In genomic region chr14:71209888-71210287, GRCh38 we compare ENCODE assay signal across 19 cellular contexts.
DNase-seq lines count a peak whose midpoint lies in the region; ATAC-seq, FAIRE-seq and TF ChIP-seq lines count a peak whose summit lies in the region.
"Had no signal": no experiment of that assay in that cellular context is flagged by ENCODE, and none has a peak within 500 bp of the region (broad histone marks: within the 10 kb centered on the region; RNA-seq: fewer than 3 reads in every experiment).

No MANE protein-coding gene starts in this region.

- H3K9me3 Mint-ChIP-seq in GM23338: peaks cover 4% of the 10 kb centered on the region; the same call in 2 of the 3 replicates

- no peaks in the 10 kb centered on the region for H3K4me1 ChIP-seq in GM23338 (ENCODE audit: insufficient read depth)

- no peaks in the 10 kb centered on the region for H3K79me2 ChIP-seq in GM23338 (replicated peaks; ENCODE audit: insufficient read depth)

- H3K27ac Mint-ChIP-seq in GM23338: no peak overlapping the region

- H3K36me3 Mint-ChIP-seq in GM23338 (ENCODE audit: low read depth): no peaks in the 10 kb centered on the region; the same call in 2 of the 3 replicates

- H3K36me3 ChIP-seq in GM23338 (ENCODE audit: insufficient read depth): no peaks in the 10 kb centered on the region

- no peak overlapping the region for H3K4me3 Mint-ChIP-seq in GM23338

- no peaks in the 10 kb centered on the region for H4K20me1 ChIP-seq in GM23338 (replicated peaks; ENCODE audit: insufficient read depth)

- no peaks in the 10 kb centered on the region for H3K27me3 ChIP-seq in GM23338 (ENCODE audit: insufficient read depth)

- no peak for FAIRE-seq in RCC 7860 (lab: Jason Lieb, UNC)
- FAIRE-seq: GM12878, H1 had no signal

- H3F3A ChIP-seq in GM23338 (replicated peaks; ENCODE audit: low read depth): no peaks in the 10 kb centered on the region

- no peak overlapping the region for H3K4me2 ChIP-seq in GM23338

- H3K27ac ChIP-seq in GM23338 (ENCODE audit: low read depth) (no peak overlapping the region), substantia nigra (ENCODE audit: low read depth, low read length, poor library complexity, severe bottlenecking) (peak overlapping the region; percentile 3)

- no peak for TF ChIP-seq CTCF in GM23338 (conservative IDR thresholded peaks at IDR 0.05; ENCODE audit: low read depth in 2 of 2)

- peak overlapping the region; percentile 56; the same call in 1 of the 2 replicates for H2AFZ ChIP-seq in GM23338

- ATAC-seq in GM23338 (no peak), GM18867 (IDR thresholded peaks at IDR 0.05; ENCODE audit: unreplicated experiment) (no peak)
- ATAC-seq: GM12878 had no signal

- H3K9me2 ChIP-seq in GM23338 (ENCODE audit: insufficient read depth): no peaks in the 10 kb centered on the region

- DNase-seq in AG20443 (ENCODE audit: low spot score): peak; percentile 36
- DNase-seq in GM23338 (ENCODE audit: low spot score): no peak
- peak; percentile 27 for DNase-seq in epidermal melanocyte (ENCODE audit: insufficient read length, low spot score)
- DNase-seq in substantia nigra (lab: John Stamatoyannopoulos, UW): no peak
- DNase-seq in NCI-H1417 (lab: John Stamatoyannopoulos, UW): no peak
- no peak for DNase-seq in RCC 7860 (ENCODE audit: low spot score)
- DNase-seq: AML-193; COR-L47; DMS153; GF-D8; MM.1S; NCI-H1092 treated with DMSO at 0.1 percent for 48 hours; NCI-H1694; NCI-H510A; NCI-H748 treated with DMSO at 0.1 percent for 48 hours; NK-92 treated with Interleukin-12 subunit alpha and Interleukin-12 subunit beta, amount 100 ng/mL, for 24 hours had no signal

- H3K4me3 ChIP-seq in GM23338: no peak overlapping the region
- H3K4me3 ChIP-seq: GM12878 had no signal

- peaks cover 4% of the 10 kb centered on the region for H3K4me1 Mint-ChIP-seq in GM23338

- H3K27me3 Mint-ChIP-seq in GM23338 (ENCODE audit: insufficient read depth, low read depth, poor library complexity): peaks cover 4% of the 10 kb centered on the region

TF ChIP-seq in GM23338, 12 proteins besides CTCF, POLR2A, EP300 and RAD21:
- TF ChIP-seq ZNF114 (CRISPR knock-in tag; IDR thresholded peaks at IDR 0.05) (no peak), CREB1 (CRISPR knock-in tag; IDR thresholded peaks at IDR 0.05; ENCODE audit: low read depth) (no peak), ZNF331 (CRISPR knock-in tag; IDR thresholded peaks at IDR 0.05; ENCODE audit: low read depth) (no peak), REST (IDR thresholded peaks at IDR 0.05; ENCODE audit: unreplicated experiment) (no peak), POLR2AphosphoS5 (IDR thresholded peaks at IDR 0.05; ENCODE audit: low read depth) (no peak), JUNB (IDR thresholded peaks at IDR 0.05; ENCODE audit: unreplicated experiment) (no peak), NANOG (IDR thresholded peaks at IDR 0.05; ENCODE audit: borderline replicate concordance) (no peak), EZH2 (IDR thresholded peaks at IDR 0.05; ENCODE audit: low read depth, unreplicated experiment) (no peak), ZNF462 (CRISPR knock-in tag; IDR thresholded peaks at IDR 0.05) (no peak)
TF ChIP-seq in GM23338: peak in this region for 0.

Comparison
In these comparisons a context has a peak if more than half of its experiments do, and no peak if none do; other contexts are left out.
1. DNase-seq: peak in AG20443 (single experiment) and epidermal melanocyte (single experiment); none in GM23338 (single experiment), substantia nigra (0 of 49), NCI-H1417 (0 of 3) and RCC 7860 (single experiment).